Comparison of ENCODE assay signal across 8 cellular contexts in the genomic region with DNA sequence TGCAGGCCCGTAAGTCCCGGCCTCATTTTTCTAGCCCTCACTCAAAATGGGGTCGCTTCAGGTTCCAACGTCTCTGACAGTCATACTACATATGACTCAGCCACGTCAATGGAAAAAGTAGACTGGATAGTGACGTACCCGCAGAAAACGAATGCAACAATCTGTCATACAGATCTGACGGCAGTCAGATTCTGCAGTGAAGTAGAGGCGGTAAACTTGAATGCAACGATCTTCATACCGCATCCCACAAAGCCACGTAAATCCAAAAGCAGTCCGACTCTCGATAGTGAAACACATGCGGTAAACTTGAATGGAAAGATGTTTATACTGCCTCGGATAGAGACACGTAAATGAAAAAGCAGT. TPM values are rescaled to one million over a fixed set of nuclear protein-coding genes. Genes with fewer than 3 reads are reported as not detected.
DNase-seq lines count a peak whose midpoint lies in the region; ATAC-seq and TF ChIP-seq lines count a peak whose summit lies in the region.

No MANE protein-coding gene starts in this region.

- TF ChIP-seq CTCF in right atrium auricular region (IDR thresholded peaks at IDR 0.05): no peak

- peaks cover 9% of the 10 kb centered on the region for H3K36me3 Mint-ChIP-seq in activated naive CD8-positive, alpha-beta T cell treated with anti-CD3 and anti-CD28 coated beads for 36 hours

- H3K27me3 ChIP-seq in Karpas-422 (ENCODE audit: low read length) (no peaks in the 10 kb centered on the region), right atrium auricular region (no peaks in the 10 kb centered on the region)

- H3K4me1 ChIP-seq in Karpas-422 (ENCODE audit: low read length) (peaks cover 31% of the 10 kb centered on the region), right atrium auricular region (peaks cover 0 to 15% of the 10 kb centered on the region in 2 donors)

- H3K9me2 ChIP-seq in Karpas-422 (replicated peaks; ENCODE audit: insufficient read depth, low read length): no peaks in the 10 kb centered on the region

- peaks cover 12% of the 10 kb centered on the region for H3K27me3 Mint-ChIP-seq in activated naive CD8-positive, alpha-beta T cell treated with anti-CD3 and anti-CD28 coated beads for 36 hours

- H3K36me3 ChIP-seq in Karpas-422 (ENCODE audit: insufficient read depth, low read length) (no peaks in the 10 kb centered on the region), SK-N-MC (ENCODE audit: insufficient read depth, low read length) (no peaks in the 10 kb centered on the region), right atrium auricular region (no peaks in the 10 kb centered on the region)

- H2AFZ ChIP-seq in Karpas-422 (ENCODE audit: low read length): peak overlapping the region; percentile 22; the same call in 1 of the 2 replicates

- H3K4me3 ChIP-seq in Karpas-422 (ENCODE audit: low read length): peak overlapping the region; percentile 74
- peak overlapping the region; percentile 66 for H3K4me3 ChIP-seq in SK-N-MC
- H3K4me3 ChIP-seq in right atrium auricular region: peak overlapping the region; percentile 55 to 56
- H3K4me3 ChIP-seq in skeletal muscle cell (ENCODE audit: low read depth, low read length): peak overlapping the region; percentile 43

- peak overlapping the region; percentile 86 for H3K4me2 ChIP-seq in Karpas-422 (ENCODE audit: low read depth, low read length, poor library complexity, severe bottlenecking)

- peak; percentile 56 for DNase-seq in AG08396 (ENCODE audit: low spot score)
- peak; percentile 89 for DNase-seq in Karpas-422
- DNase-seq in SK-N-MC (ENCODE audit: low read depth, low spot score): no peak
- peak; percentile 77 for DNase-seq in activated naive CD8-positive, alpha-beta T cell treated with anti-CD3 and anti-CD28 coated beads for 36 hours
- DNase-seq in right atrium auricular region (ENCODE audit: low spot score): peak; percentile 82
- peak; percentile 79 for DNase-seq in skeletal muscle cell (ENCODE audit: low read depth)

- peak overlapping the region; percentile 100 for H3K27ac Mint-ChIP-seq in activated naive CD8-positive, alpha-beta T cell treated with anti-CD3 and anti-CD28 coated beads for 36 hours

- peaks cover 24% of the 10 kb centered on the region for H3K4me1 Mint-ChIP-seq in activated naive CD8-positive, alpha-beta T cell treated with anti-CD3 and anti-CD28 coated beads for 36 hours

- H3K9me3 ChIP-seq in Karpas-422 (ENCODE audit: low read length) (no peaks in the 10 kb centered on the region), SK-N-MC (ENCODE audit: low read depth, low read length) (no peaks in the 10 kb centered on the region), right atrium auricular region (no peaks in the 10 kb centered on the region)

- no peaks in the 10 kb centered on the region for H3K9me3 Mint-ChIP-seq in activated naive CD8-positive, alpha-beta T cell treated with anti-CD3 and anti-CD28 coated beads for 36 hours

- H3K79me2 ChIP-seq in Karpas-422 (ENCODE audit: low read length): no peaks in the 10 kb centered on the region

- peak overlapping the region; percentile 79 for H3K9ac ChIP-seq in Karpas-422 (ENCODE audit: low read length)
- H3K9ac ChIP-seq in SK-N-MC (ENCODE audit: insufficient read length): no peak overlapping the region

- no peaks in the 10 kb centered on the region for H4K20me1 ChIP-seq in Karpas-422 (ENCODE audit: insufficient read depth, low read depth, low read length)

- peak overlapping the region; percentile 96 for H3K27ac ChIP-seq in Karpas-422 (ENCODE audit: low read length)
- peak overlapping the region; percentile 98 for H3K27ac ChIP-seq in SK-N-MC
- peak overlapping the region; percentile 87 to 91 for H3K27ac ChIP-seq in right atrium auricular region

- H3K4me3 Mint-ChIP-seq in activated naive CD8-positive, alpha-beta T cell treated with anti-CD3 and anti-CD28 coated beads for 36 hours: peak overlapping the region; percentile 90

- ATAC-seq in GM19395 (IDR thresholded peaks at IDR 0.05; ENCODE audit: unreplicated experiment) (peak; percentile 31), GM18870 (IDR thresholded peaks at IDR 0.05; ENCODE audit: unreplicated experiment) (no peak)

RNA-seq across cellular contexts. Expression of a gene that starts 38.4 kb away (rescaled TPM):
- total RNA-seq in Karpas-422 (2014; rRNA removed; shearing (Covaris generic); ENCODE audit: low replicate concordance): not detected in 2 replicates
- 1 to 10 TPM; 2.5 to 3.6 TPM for total RNA-seq in activated naive CD8-positive, alpha-beta T cell treated with anti-CD3 and anti-CD28 coated beads for 36 hours
- 10 to 100 TPM in 1 of 2 donors, 1 to 10 TPM in 1; 5.5 to 24.1 TPM for total RNA-seq in right atrium auricular region
